In the genomic region with DNA sequence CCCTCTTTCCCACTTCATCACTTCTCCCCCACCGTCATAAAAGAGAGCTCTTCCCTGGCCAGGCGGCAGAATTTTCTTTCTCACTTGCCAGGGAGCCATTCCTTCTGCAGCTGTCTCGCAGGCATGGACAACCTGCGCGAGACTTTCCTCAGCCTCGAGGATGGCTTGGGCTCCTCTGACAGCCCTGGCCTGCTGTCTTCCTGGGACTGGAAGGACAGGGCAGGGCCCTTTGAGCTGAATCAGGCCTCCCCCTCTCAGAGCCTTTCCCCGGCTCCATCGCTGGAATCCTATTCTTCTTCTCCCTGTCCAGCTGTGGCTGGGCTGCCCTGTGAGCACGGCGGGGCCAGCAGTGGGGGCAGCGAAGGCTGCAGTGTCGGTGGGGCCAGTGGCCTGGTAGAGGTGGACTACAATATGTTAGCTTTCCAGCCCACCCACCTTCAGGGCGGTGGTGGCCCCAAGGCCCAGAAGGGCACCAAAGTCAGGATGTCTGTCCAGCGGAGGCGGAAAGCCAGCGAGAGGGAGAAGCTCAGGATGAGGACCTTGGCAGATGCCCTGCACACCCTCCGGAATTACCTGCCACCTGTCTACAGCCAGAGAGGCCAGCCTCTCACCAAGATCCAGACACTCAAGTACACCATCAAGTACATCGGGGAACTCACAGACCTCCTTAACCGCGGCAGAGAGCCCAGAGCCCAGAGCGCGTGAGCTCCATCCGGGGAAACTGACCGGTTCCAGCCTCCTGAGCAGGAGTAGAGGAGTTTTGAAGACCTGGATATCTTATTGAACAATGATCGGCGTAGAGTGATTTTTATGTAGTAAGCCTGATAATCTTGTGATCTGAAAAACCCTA, we compare ENCODE assay signal across 24 cellular contexts. TPM values are rescaled to one million over a fixed set of nuclear protein-coding genes. Genes with fewer than 3 reads are reported as not detected.
A peak's percentile ranks its signal among the peaks of the same experiment; 100 is the strongest.
DNase-seq lines count a peak whose midpoint lies in the region; TF ChIP-seq lines count a peak whose summit lies in the region.
"Had no signal": no experiment of that assay in that cellular context is flagged by ENCODE, and none has a peak within 500 bp of the region (broad histone marks: within the 10 kb centered on the region; RNA-seq: fewer than 3 reads in every experiment).

A gene with protein sequence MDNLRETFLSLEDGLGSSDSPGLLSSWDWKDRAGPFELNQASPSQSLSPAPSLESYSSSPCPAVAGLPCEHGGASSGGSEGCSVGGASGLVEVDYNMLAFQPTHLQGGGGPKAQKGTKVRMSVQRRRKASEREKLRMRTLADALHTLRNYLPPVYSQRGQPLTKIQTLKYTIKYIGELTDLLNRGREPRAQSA (plus strand): TSS at position 65 of the 850 bp plus-strand sequence. CDS start 59 bp downstream, at position 124.

- TF ChIP-seq CTCF in HEK293 (tag by site-specific recombination; IDR thresholded peaks at IDR 0.05) (no peak), suprapubic skin (IDR thresholded peaks at IDR 0.05) (no peak)

- 94% methylated on average over 26 of the region's 26 CpGs for WGBS in suprapubic skin

- H3K36me3 ChIP-seq in HEK293 (ENCODE audit: control insufficient read depth in 2 of 2, insufficient read depth in 1 of 2, low read length in 2 of 2) = no peaks in the 10 kb centered on the region
- no peaks in the 10 kb centered on the region for H3K36me3 ChIP-seq in suprapubic skin
- H3K36me3 ChIP-seq: SJCRH30 had no signal

- H3K27me3 ChIP-seq in layer of hippocampus (ENCODE audit: control insufficient read depth, insufficient read depth, low read length) (no peaks in the 10 kb centered on the region), suprapubic skin (no peaks in the 10 kb centered on the region)
- H3K27me3 ChIP-seq: hepatocyte, SJCRH30 had no signal

- DNase-seq in suprapubic skin (ENCODE audit: low spot score in 2 of 2) (no peak), pons (ENCODE audit: low spot score) (no peak), HK-2 (ENCODE audit: unreplicated experiment) (no peak), DMS114 treated with DMSO at 0.1 percent for 48 hours (lab: John Stamatoyannopoulos, UW; ENCODE audit: unreplicated experiment) (no peak)
- DNase-seq: AML-193; Calu3; caudate nucleus; effector memory CD8-positive, alpha-beta T cell; islet precursor cell; NCI-H187 treated with DMSO at 0.1 percent for 48 hours; NCI-H446 treated with DMSO at 0.1 percent for 48 hours; occipital lobe; SJCRH30; T-helper 17 cell had no signal

- CTCF ChIA-PET in HEK293 (lab: Yijun Ruan, JAX) = interaction anchor here (0.7 to 1.0 kb wide), 4 partner anchors 14 to 333 kb away, joined by 3 to 4 read pairs (median 4); no protein-coding TSS in a partner anchor

- TF ChIP-seq EP300 in suprapubic skin (IDR thresholded peaks at IDR 0.05) = no peak

- no peak for TF ChIP-seq POLR2A in suprapubic skin (IDR thresholded peaks at IDR 0.05)

- H3K27ac ChIP-seq in HEK293 (ENCODE audit: extremely low read depth, low read depth, low read length) (peak within 1 kb of the TSS; percentile 8; the same call in 1 of the 2 replicates), angular gyrus (ENCODE audit: low read depth, low read length) (peak within 1 kb of the TSS; percentile 20), layer of hippocampus (ENCODE audit: low read depth, low read length) (peak within 1 kb of the TSS; percentile 62), suprapubic skin (peak within 1 kb of the TSS; percentile 81)
- H3K27ac ChIP-seq: hepatocyte, SJCRH30 had no signal

- H3K4me1 ChIP-seq in HEK293 (ENCODE audit: control insufficient read depth, insufficient read depth, low read length) = no peaks in the 10 kb centered on the region
- H3K4me1 ChIP-seq in suprapubic skin = peaks cover 34% of the 10 kb centered on the region

- POLR2A ChIA-PET in HEK293 (lab: Yijun Ruan, JAX) = no interaction called here

- H3K9me3 ChIP-seq in HEK293 (ENCODE audit: control insufficient read depth, insufficient read depth, low read depth, low read length) (no peaks in the 10 kb centered on the region), suprapubic skin (no peaks in the 10 kb centered on the region)
- H3K9me3 ChIP-seq: SJCRH30 had no signal

- H3K4me3 ChIP-seq in HEK293 (ENCODE audit: low read depth, low read length) (no peak within 1 kb of the TSS), suprapubic skin (no peak within 1 kb of the TSS)
- H3K4me3 ChIP-seq: hepatocyte, SJCRH30 had no signal

TF ChIP-seq in HEK293, 187 proteins besides CTCF, POLR2A, EP300 and RAD21:
- TF ChIP-seq ZNF571 (tag by site-specific recombination; IDR thresholded peaks at IDR 0.05) (no peak), BCL11A (tag by site-specific recombination; IDR thresholded peaks at IDR 0.05; ENCODE audit: low read depth) (no peak)
- TF ChIP-seq, protein P1, sequence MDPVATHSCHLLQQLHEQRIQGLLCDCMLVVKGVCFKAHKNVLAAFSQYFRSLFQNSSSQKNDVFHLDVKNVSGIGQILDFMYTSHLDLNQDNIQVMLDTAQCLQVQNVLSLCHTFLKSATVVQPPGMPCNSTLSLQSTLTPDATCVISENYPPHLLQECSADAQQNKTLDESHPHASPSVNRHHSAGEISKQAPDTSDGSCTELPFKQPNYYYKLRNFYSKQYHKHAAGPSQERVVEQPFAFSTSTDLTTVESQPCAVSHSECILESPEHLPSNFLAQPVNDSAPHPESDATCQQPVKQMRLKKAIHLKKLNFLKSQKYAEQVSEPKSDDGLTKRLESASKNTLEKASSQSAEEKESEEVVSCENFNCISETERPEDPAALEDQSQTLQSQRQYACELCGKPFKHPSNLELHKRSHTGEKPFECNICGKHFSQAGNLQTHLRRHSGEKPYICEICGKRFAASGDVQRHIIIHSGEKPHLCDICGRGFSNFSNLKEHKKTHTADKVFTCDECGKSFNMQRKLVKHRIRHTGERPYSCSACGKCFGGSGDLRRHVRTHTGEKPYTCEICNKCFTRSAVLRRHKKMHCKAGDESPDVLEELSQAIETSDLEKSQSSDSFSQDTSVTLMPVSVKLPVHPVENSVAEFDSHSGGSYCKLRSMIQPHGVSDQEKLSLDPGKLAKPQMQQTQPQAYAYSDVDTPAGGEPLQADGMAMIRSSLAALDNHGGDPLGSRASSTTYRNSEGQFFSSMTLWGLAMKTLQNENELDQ (tag by site-specific recombination; IDR thresholded peaks at IDR 0.05; ENCODE audit: low read depth) = no peak
- TF ChIP-seq, protein P2, sequence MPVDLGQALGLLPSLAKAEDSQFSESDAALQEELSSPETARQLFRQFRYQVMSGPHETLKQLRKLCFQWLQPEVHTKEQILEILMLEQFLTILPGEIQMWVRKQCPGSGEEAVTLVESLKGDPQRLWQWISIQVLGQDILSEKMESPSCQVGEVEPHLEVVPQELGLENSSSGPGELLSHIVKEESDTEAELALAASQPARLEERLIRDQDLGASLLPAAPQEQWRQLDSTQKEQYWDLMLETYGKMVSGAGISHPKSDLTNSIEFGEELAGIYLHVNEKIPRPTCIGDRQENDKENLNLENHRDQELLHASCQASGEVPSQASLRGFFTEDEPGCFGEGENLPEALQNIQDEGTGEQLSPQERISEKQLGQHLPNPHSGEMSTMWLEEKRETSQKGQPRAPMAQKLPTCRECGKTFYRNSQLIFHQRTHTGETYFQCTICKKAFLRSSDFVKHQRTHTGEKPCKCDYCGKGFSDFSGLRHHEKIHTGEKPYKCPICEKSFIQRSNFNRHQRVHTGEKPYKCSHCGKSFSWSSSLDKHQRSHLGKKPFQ (tag by site-specific recombination; IDR thresholded peaks at IDR 0.05) = no peak

RNA-seq across cellular contexts. Expression of the gene that starts here (rescaled TPM):
- total RNA-seq in suprapubic skin = not detected
- total RNA-seq: activated CD8-positive, alpha-beta memory T cell treated with anti-CD3 and anti-CD28 coated beads for 36 hours; activated T-helper 17 cell treated with anti-CD3 and anti-CD28 coated beads, Interleukin-2, amount 50 U/mL, for 72 hours; Calu3; H4; hepatocyte; M059J; occipital lobe; sciatic nerve; SJCRH30; subcutaneous adipose tissue; T-helper 17 cell had no signal

Comparison
In these comparisons a context has a peak if more than half of its experiments do, and no peak if none do; other contexts are left out.
1. H3K27ac ChIP-seq: peak in every context shown above with its lines; median percentile 81 in suprapubic skin; 62 in layer of hippocampus; 20 in angular gyrus; 8 in HEK293.